Comparison of ENCODE assay signal across 11 cellular contexts in the genomic region with DNA sequence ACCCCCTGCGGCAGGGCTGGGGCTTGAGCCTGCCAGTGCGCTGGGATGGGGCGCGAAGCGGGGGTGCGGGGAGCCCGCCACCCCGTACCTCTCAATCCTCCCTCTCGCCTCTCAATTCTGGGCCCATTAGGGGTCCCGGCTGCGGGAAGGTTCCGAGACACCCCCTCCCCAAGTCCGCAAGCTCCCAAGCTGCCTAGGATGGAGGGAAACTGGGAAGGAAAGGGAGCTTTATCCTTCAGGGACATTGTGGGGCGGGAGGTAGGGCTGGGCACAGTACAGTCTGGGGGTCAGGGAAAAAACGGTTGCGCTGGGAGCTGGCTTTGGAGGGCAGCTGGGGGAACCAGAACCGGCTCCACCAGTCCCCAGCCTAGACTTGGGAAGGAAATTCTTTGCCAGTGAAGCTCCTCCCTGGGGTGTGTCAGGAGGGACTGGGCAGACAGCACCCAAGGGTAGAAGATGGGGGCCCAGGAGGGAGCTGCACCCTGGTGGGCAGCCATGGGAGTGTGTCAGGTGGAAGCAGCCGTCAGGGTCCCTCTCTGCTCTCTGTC. TPM values are rescaled to one million over a fixed set of nuclear protein-coding genes. Genes with fewer than 3 reads are reported as not detected.
DNase-seq lines count a peak whose midpoint lies in the region; ATAC-seq and TF ChIP-seq lines count a peak whose summit lies in the region.
"Had no signal": no experiment of that assay in that cellular context is flagged by ENCODE, and none has a peak within 500 bp of the region (broad histone marks: within the 10 kb centered on the region; RNA-seq: fewer than 3 reads in every experiment).

No MANE protein-coding gene starts in this region.

- intact Hi-C loops in left ventricle myocardium inferior (cut with micrococcal nuclease) = no loop called here

- H3K4me1 ChIP-seq in left ventricle myocardium inferior (peaks cover 22% of the 10 kb centered on the region), right atrium auricular region (peaks cover 0 to 18% of the 10 kb centered on the region in 2 donors), mucosa of rectum (ENCODE audit: control insufficient read depth in 2 of 2, insufficient read depth in 2 of 2, low read length in 2 of 2) (peaks cover 20 to 26% of the 10 kb centered on the region in 2 donors)

- H3K4me3 ChIP-seq in left ventricle myocardium inferior (peak overlapping the region; percentile 54), right atrium auricular region (peak overlapping the region in 1 of 2 donors; percentile 37), epithelial cell of proximal tubule (ENCODE audit: low read depth, low read length) (peak overlapping the region; percentile 67), mucosa of rectum (ENCODE audit: low read length in 2 of 2) (peak overlapping the region; percentile 61 to 62)

- no peaks in the 10 kb centered on the region for H3K36me3 ChIP-seq in left ventricle myocardium inferior
- H3K36me3 ChIP-seq in right atrium auricular region = no peaks in the 10 kb centered on the region
- peaks cover 3 to 6% of the 10 kb centered on the region in 2 donors for H3K36me3 ChIP-seq in mucosa of rectum (ENCODE audit: control insufficient read depth in 2 of 2, insufficient read depth in 2 of 2, low read length in 2 of 2)

- peak overlapping the region; percentile 47 to 76 for H3K9ac ChIP-seq in mucosa of rectum (ENCODE audit: low read depth in 1 of 2, low read length in 2 of 2)

- no peak for TF ChIP-seq CTCF in left ventricle myocardium inferior (IDR thresholded peaks at IDR 0.05; ENCODE audit: borderline replicate concordance)
- TF ChIP-seq CTCF in right atrium auricular region (IDR thresholded peaks at IDR 0.05) = no peak
- TF ChIP-seq CTCF in epithelial cell of proximal tubule (conservative IDR thresholded peaks at IDR 0.05; ENCODE audit: low read depth, low read length) = no peak

- H3K27ac ChIP-seq in left ventricle myocardium inferior (replicated peaks) = no peak overlapping the region
- no peak overlapping the region for H3K27ac ChIP-seq in right atrium auricular region
- peak overlapping the region; percentile 84 to 91 for H3K27ac ChIP-seq in mucosa of rectum (ENCODE audit: low read depth in 2 of 2, low read length in 2 of 2)

- DNase-seq in left ventricle myocardium inferior (no peak), right atrium auricular region (ENCODE audit: low spot score) (no peak), epithelial cell of proximal tubule (ENCODE audit: low read depth) (no peak), germinal center (ENCODE audit: low spot score) (no peak)
- DNase-seq in activated CD8-positive, alpha-beta memory T cell treated with anti-CD3 and anti-CD28 coated beads, Interleukin-2, amount 50 U/mL, for 4 hours = no peak
- DNase-seq in activated T-cell treated with anti-CD3 and anti-CD28 coated beads, Interleukin-2, amount 50 U/mL, for 48 hours = no peak
- DNase-seq: SIG-M5; stimulated activated naive B cell treated with anti-CD40 and anti-IgM and Interleukin-4, amounts not matched to agents 10 μg/mL and 1 μg/mL and 100 μg/mL, for 72 hours had no signal

- peaks cover 66% of the 10 kb centered on the region for H3K27me3 ChIP-seq in left ventricle myocardium inferior (ENCODE audit: low read depth)
- H3K27me3 ChIP-seq in right atrium auricular region = peaks cover 11 to 20% of the 10 kb centered on the region in 2 donors
- peaks cover 10 to 22% of the 10 kb centered on the region in 2 donors for H3K27me3 ChIP-seq in mucosa of rectum (ENCODE audit: control insufficient read depth in 2 of 2, insufficient read depth in 2 of 2, low read length in 2 of 2)

- ATAC-seq in SK-N-SH treated with all-trans-retinoic acid at 6 μM for 48 hours = no peak

- H3K9me3 ChIP-seq in left ventricle myocardium inferior (replicated peaks) (no peaks in the 10 kb centered on the region), right atrium auricular region (no peaks in the 10 kb centered on the region), mucosa of rectum (ENCODE audit: control insufficient read depth in 2 of 2, low read length in 2 of 2) (no peaks in the 10 kb centered on the region)

TF ChIP-seq in SK-N-SH treated with all-trans-retinoic acid at 6 μM for 48 hours, 23 proteins besides CTCF, POLR2A, EP300 and RAD21:
- TF ChIP-seq SNAI2 (CRISPR knock-in tag; IDR thresholded peaks at IDR 0.05) (no peak), ZC3H10 (CRISPR knock-in tag; IDR thresholded peaks at IDR 0.05) (no peak), TCF4 (CRISPR knock-in tag; IDR thresholded peaks at IDR 0.05; ENCODE audit: borderline replicate concordance) (no peak), ZNF8 (CRISPR knock-in tag; IDR thresholded peaks at IDR 0.05) (no peak), CSDC2 (CRISPR knock-in tag; IDR thresholded peaks at IDR 0.05) (no peak), ZNF70 (CRISPR knock-in tag; IDR thresholded peaks at IDR 0.05) (no peak), PPARA (CRISPR knock-in tag; IDR thresholded peaks at IDR 0.05; ENCODE audit: borderline replicate concordance) (no peak), ZNF565 (CRISPR knock-in tag; conservative IDR thresholded peaks at IDR 0.05; ENCODE audit: low read depth) (no peak), TOX (CRISPR knock-in tag; IDR thresholded peaks at IDR 0.05; ENCODE audit: borderline replicate concordance) (no peak), RARB (CRISPR knock-in tag; IDR thresholded peaks at IDR 0.05) (no peak), OSR1 (CRISPR knock-in tag; IDR thresholded peaks at IDR 0.05) (no peak), GLIS3 (CRISPR knock-in tag; IDR thresholded peaks at IDR 0.05) (no peak), ZFP30 (CRISPR knock-in tag; IDR thresholded peaks at IDR 0.05) (no peak), ISL1 (CRISPR knock-in tag; IDR thresholded peaks at IDR 0.05) (no peak), ZFP3 (CRISPR knock-in tag; IDR thresholded peaks at IDR 0.05) (no peak), ARNTL (CRISPR knock-in tag; IDR thresholded peaks at IDR 0.05; ENCODE audit: borderline replicate concordance, low read depth) (no peak)
- TF ChIP-seq, protein P1, sequence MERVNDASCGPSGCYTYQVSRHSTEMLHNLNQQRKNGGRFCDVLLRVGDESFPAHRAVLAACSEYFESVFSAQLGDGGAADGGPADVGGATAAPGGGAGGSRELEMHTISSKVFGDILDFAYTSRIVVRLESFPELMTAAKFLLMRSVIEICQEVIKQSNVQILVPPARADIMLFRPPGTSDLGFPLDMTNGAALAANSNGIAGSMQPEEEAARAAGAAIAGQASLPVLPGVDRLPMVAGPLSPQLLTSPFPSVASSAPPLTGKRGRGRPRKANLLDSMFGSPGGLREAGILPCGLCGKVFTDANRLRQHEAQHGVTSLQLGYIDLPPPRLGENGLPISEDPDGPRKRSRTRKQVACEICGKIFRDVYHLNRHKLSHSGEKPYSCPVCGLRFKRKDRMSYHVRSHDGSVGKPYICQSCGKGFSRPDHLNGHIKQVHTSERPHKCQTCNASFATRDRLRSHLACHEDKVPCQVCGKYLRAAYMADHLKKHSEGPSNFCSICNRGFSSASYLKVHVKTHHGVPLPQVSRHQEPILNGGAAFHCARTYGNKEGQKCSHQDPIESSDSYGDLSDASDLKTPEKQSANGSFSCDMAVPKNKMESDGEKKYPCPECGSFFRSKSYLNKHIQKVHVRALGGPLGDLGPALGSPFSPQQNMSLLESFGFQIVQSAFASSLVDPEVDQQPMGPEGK (CRISPR knock-in tag; IDR thresholded peaks at IDR 0.05; ENCODE audit: borderline replicate concordance) = no peak
- TF ChIP-seq, protein P2, sequence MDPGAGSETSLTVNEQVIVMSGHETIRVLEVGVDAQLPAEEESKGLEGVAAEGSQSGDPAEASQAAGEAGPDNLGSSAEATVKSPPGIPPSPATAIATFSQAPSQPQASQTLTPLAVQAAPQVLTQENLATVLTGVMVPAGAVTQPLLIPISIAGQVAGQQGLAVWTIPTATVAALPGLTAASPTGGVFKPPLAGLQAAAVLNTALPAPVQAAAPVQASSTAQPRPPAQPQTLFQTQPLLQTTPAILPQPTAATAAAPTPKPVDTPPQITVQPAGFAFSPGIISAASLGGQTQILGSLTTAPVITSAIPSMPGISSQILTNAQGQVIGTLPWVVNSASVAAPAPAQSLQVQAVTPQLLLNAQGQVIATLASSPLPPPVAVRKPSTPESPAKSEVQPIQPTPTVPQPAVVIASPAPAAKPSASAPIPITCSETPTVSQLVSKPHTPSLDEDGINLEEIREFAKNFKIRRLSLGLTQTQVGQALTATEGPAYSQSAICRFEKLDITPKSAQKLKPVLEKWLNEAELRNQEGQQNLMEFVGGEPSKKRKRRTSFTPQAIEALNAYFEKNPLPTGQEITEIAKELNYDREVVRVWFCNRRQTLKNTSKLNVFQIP (CRISPR knock-in tag; IDR thresholded peaks at IDR 0.05; ENCODE audit: borderline replicate concordance, low read depth) = no peak
- TF ChIP-seq, protein P3, sequence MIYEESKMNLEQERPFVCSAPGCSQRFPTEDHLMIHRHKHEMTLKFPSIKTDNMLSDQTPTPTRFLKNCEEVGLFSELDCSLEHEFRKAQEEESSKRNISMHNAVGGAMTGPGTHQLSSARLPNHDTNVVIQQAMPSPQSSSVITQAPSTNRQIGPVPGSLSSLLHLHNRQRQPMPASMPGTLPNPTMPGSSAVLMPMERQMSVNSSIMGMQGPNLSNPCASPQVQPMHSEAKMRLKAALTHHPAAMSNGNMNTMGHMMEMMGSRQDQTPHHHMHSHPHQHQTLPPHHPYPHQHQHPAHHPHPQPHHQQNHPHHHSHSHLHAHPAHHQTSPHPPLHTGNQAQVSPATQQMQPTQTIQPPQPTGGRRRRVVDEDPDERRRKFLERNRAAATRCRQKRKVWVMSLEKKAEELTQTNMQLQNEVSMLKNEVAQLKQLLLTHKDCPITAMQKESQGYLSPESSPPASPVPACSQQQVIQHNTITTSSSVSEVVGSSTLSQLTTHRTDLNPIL (CRISPR knock-in tag; IDR thresholded peaks at IDR 0.05; ENCODE audit: low read depth) = no peak

RNA-seq across cellular contexts. Expression of a gene that starts 0.9 kb away (rescaled TPM):
- total RNA-seq in left ventricle myocardium inferior = not detected
- under 1 TPM in 1 of 2 donors, not detected in 1; 0.28 TPM for total RNA-seq in right atrium auricular region
- total RNA-seq in epithelial cell of proximal tubule = 25.0 and 40.6 TPM in 2 replicates
- total RNA-seq: skeletal muscle tissue had no signal

RNA-seq across cellular contexts. Expression of a gene that starts 10.9 kb away (rescaled TPM):
- 27.0 TPM for total RNA-seq in left ventricle myocardium inferior
- 10 to 100 TPM; 31.6 to 50.9 TPM for total RNA-seq in right atrium auricular region
- total RNA-seq in epithelial cell of proximal tubule = not detected in 2 replicates

RNA-seq across cellular contexts. Expression of a gene that starts 22.4 kb away (rescaled TPM):
- total RNA-seq in left ventricle myocardium inferior (not detected), right atrium auricular region (not detected), epithelial cell of proximal tubule (0.87 and 2.9 TPM in 2 replicates)
- total RNA-seq: skeletal muscle tissue had no signal

RNA-seq across cellular contexts. Expression of a gene that starts 27.1 kb away (rescaled TPM):
- total RNA-seq in left ventricle myocardium inferior = not detected
- not detected for total RNA-seq in right atrium auricular region
- 0.51 TPM in 1 of 2 replicates, not detected in the other for total RNA-seq in epithelial cell of proximal tubule
- total RNA-seq: skeletal muscle tissue had no signal

Comparison
In these comparisons a context has a peak if more than half of its experiments do, and no peak if none do; other contexts are left out.
1. H3K27ac ChIP-seq: peak in mucosa of rectum (2 of 2); none in left ventricle myocardium inferior (single experiment) and right atrium auricular region (0 of 2).
2. RNA of a gene that starts 0.9 kb away (total RNA-seq): 25.0 to 40.6 TPM in epithelial cell of proximal tubule; 0.28 TPM in right atrium auricular region and not detected in left ventricle myocardium inferior (single experiment); every median in the first group is over 10 times any median in the second.
3. RNA of a gene that starts 10.9 kb away (total RNA-seq): 31.6 to 50.9 TPM in right atrium auricular region and 27.0 TPM in left ventricle myocardium inferior (single experiment); not detected in epithelial cell of proximal tubule; every median in the first group is over 10 times any median in the second.